Comparison of ENCODE assay signal across 1 cellular context in the genomic region with DNA sequence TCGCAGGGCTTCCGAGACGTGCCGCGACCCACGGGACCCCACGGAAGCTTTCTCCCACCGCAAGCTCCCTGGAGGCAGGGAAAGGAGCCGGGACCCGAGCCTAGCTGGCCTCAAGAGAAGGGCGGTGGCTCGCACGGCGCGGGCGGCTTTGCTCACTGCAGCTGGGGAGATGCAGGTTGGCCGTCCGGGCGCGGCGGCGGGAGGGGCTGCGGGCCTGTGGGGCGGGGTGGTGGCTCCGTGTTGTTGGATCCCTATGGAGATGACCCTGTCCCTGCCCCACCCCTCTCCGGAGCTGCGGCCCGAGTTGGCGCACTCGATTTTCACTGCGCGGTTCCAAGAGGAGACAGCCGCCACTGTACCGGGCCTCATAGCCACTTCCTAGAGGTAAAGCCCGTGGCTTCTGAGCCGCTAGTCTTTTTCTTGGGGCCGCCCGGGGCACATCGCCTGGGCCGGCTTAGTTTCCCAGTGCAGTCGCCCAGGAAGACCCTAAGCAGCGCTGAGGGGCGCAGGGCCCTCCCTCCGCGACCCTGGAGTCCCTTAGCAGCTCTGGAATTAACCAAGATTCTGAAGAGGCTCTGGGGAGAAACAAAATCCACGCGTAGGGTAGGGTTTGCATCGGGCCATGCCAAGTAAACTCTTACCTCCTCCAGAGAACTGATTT.
TF ChIP-seq lines count a peak whose summit lies in the region.

A gene with protein sequence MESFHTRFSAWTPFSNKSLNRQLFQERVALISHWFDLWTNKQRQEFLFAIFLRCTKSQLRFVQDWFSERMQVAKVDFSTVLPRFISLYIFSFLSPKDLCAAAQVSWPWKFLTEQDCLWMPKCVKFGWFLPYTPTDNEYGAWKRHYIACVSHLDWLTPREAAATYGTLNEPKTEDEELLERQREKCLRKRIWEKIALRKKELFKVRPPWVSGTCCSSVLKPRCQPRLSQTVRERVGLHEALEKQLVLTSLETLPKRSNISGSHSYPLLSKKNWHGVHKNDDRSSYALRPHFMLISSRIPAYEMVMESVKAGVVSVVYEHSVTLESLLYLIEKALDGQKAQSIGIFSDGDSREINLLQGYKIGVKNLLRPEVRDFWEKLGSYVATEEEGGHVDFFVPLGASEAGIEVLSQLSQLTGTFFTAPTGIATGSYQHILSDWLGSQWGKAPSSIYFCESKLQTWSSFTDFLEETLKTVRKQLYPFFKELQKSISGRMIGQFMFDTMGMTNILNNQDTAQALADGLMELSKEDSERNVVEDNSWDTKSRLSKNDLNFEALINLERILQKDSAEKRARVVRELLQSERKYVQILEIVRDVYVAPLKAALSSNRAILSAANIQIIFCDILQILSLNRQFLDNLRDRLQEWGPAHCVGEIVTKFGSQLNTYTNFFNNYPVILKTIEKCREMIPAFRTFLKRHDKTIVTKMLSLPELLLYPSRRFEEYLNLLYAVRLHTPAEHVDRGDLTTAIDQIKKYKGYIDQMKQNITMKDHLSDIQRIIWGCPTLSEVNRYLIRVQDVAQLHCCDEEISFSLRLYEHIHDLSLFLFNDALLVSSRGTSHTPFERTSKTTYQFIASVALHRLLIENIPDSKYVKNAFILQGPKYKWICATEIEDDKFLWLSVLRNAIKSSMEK (plus strand): TSS at position 279 of the 661 bp plus-strand sequence. CDS start 17,188 bp downstream, outside the sequence.

TF ChIP-seq in HEK293T, 16 proteins besides CTCF, POLR2A, EP300 and RAD21 (continued from another document):
- TF ChIP-seq FOXA1 (IDR thresholded peaks at IDR 0.05): no peak
- no peak for TF ChIP-seq SUZ12 (IDR thresholded peaks at IDR 0.05)
- no peak for TF ChIP-seq CTBP1 (IDR thresholded peaks at IDR 0.05; ENCODE audit: borderline replicate concordance)
